In genomic region chr3:184542577-184542976, GRCh38 we compare ENCODE assay signal across 1 cellular context.
TF ChIP-seq lines count a peak whose summit lies in the region.

No MANE protein-coding gene starts in this region.

TF ChIP-seq in GM23338, 12 proteins besides CTCF, POLR2A, EP300 and RAD21 (continued from another document):
- no peak for TF ChIP-seq ZNF462 (CRISPR knock-in tag; IDR thresholded peaks at IDR 0.05)
- TF ChIP-seq ETS1 (IDR thresholded peaks at IDR 0.05) = no peak
